Comparison of ENCODE assay signal across 8 cellular contexts in the genomic region with DNA sequence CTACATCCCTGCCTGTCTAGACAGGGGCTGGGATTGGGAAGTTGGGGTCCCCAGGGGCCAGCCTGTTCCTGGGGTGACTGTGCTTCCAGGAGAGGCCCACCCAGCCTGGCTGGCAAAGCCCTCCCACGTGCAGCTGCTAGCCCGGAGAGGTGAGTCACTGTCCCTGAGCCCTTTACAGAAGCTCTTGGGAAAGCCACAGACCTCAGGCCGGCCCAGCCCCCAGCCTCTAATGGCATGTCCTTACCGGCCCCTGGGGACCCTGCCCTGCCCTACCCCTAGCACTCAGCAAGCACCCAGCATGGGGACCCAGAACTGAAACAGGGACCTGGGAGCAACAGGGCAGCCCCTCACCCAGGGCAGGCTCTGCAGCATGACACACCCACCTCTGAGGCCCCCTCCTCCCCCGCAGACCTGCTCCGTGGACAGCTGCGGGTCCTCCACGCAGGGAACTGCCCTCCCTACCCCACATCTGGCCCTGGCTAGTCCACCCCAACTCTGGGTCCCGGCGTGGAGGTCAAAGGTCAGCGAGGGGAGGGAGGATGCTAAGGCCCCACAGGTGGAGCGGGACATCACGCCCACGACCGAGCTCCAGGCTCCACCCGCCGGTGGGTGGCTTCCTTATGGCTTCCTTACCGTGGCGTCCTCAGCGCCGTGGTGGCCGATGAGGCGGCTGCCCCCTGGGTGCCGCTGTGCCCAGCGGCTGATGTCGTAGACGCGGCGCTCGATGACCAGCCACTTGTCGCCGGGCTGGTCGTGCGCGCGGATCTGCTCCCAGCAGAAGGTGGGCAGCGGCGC. TPM values are rescaled to one million over a fixed set of nuclear protein-coding genes. Genes with fewer than 3 reads are reported as not detected.
A peak's percentile ranks its signal among the peaks of the same experiment; 100 is the strongest.
DNase-seq lines count a peak whose midpoint lies in the region; ATAC-seq and TF ChIP-seq lines count a peak whose summit lies in the region.

No MANE protein-coding gene starts in this region.

- ATAC-seq in GM21390 (IDR thresholded peaks at IDR 0.05; ENCODE audit: unreplicated experiment), result peak; percentile 28
- ATAC-seq in lung (ENCODE audit: insufficient read depth, low FRiP score), result no peak

- H3K4me1 ChIP-seq in duodenal mucosa (ENCODE audit: control insufficient read depth in 1 of 2, insufficient read depth in 2 of 2, low read length in 2 of 2) (peaks cover 0 to 14% of the 10 kb centered on the region in 2 donors), lung (ENCODE audit: control insufficient read depth in 2 of 2, insufficient read depth in 2 of 2, low read length in 2 of 2) (peaks cover 11% of the 10 kb centered on the region in 2 donors), subcutaneous abdominal adipose tissue (ENCODE audit: control insufficient read depth in 5 of 5, insufficient read depth in 5 of 5, low read length in 5 of 5) (peaks cover 17 to 75% (median 53%) of the 10 kb centered on the region in 5 donors)

- in situ Hi-C loops in KBM-7 (cut with MboI; ENCODE audit: low pct_unique_long_range_greater_than_20kb, low sequenced_read_pairs), result loop anchor here (10.0 kb wide), 1 partner anchor 54 kb away; no protein-coding TSS in a partner anchor

- H3K36me3 ChIP-seq in WERI-Rb-1 (no peaks in the 10 kb centered on the region), duodenal mucosa (ENCODE audit: control insufficient read depth in 1 of 2, insufficient read depth in 2 of 2, low read length in 2 of 2) (no peaks in the 10 kb centered on the region), lung (ENCODE audit: control insufficient read depth in 2 of 2, insufficient read depth in 2 of 2, low read length in 2 of 2) (no peaks in the 10 kb centered on the region), subcutaneous abdominal adipose tissue (ENCODE audit: control insufficient read depth in 5 of 5, insufficient read depth in 5 of 5, low read length in 5 of 5) (peaks cover 0 to 5% (median 3%) of the 10 kb centered on the region in 5 donors)

- H3K27ac ChIP-seq in WERI-Rb-1, result no peak overlapping the region; the same call in 1 of the 2 replicates
- H3K27ac ChIP-seq in duodenal mucosa (ENCODE audit: low read depth, low read length), result peak overlapping the region; percentile 10
- peak overlapping the region; percentile 85 to 95 for H3K27ac ChIP-seq in lung (ENCODE audit: low read depth in 1 of 2, low read length in 1 of 2)
- H3K27ac ChIP-seq in subcutaneous abdominal adipose tissue (ENCODE audit: low read depth, low read length), result peak overlapping the region; percentile 85

- WGBS in lung, 2 donors, result 1 to 2% methylated on average over 37 to 38 of the region's 38 CpGs

- H3K9me3 ChIP-seq in WERI-Rb-1 (ENCODE audit: severe bottlenecking), result no peaks in the 10 kb centered on the region
- H3K9me3 ChIP-seq in duodenal mucosa (ENCODE audit: control insufficient read depth in 1 of 2, low read length in 2 of 2), result no peaks in the 10 kb centered on the region
- no peaks in the 10 kb centered on the region for H3K9me3 ChIP-seq in lung (ENCODE audit: control insufficient read depth in 2 of 2, insufficient read depth in 1 of 2, low read length in 1 of 2)
- no peaks in the 10 kb centered on the region for H3K9me3 ChIP-seq in subcutaneous abdominal adipose tissue (ENCODE audit: control insufficient read depth in 5 of 5, low read length in 5 of 5)

- DNase-seq in COR-L47 (lab: John Stamatoyannopoulos, UW), result peak; percentile 50
- DNase-seq in KBM-7, result peak; percentile 41
- peak; percentile 37 for DNase-seq in WERI-Rb-1
- peak; percentile 44 for DNase-seq in lung (ENCODE audit: low spot score)
- DNase-seq in NCI-H2029 (lab: John Stamatoyannopoulos, UW), result no peak

- H3K27me3 ChIP-seq in WERI-Rb-1 (ENCODE audit: insufficient read depth, low read depth, severe bottlenecking) (no peaks in the 10 kb centered on the region), duodenal mucosa (ENCODE audit: control insufficient read depth in 1 of 2, insufficient read depth in 2 of 2, low read length in 2 of 2) (no peaks in the 10 kb centered on the region), lung (ENCODE audit: control insufficient read depth, insufficient read depth) (no peaks in the 10 kb centered on the region), subcutaneous abdominal adipose tissue (ENCODE audit: control insufficient read depth in 5 of 5, insufficient read depth in 4 of 5, low read length in 5 of 5) (no peaks in the 10 kb centered on the region)

- H3K9ac ChIP-seq in duodenal mucosa (ENCODE audit: low read depth in 1 of 2, low read length in 2 of 2), result peak overlapping the region; percentile 35 to 61
- H3K9ac ChIP-seq in subcutaneous abdominal adipose tissue (ENCODE audit: low read length in 5 of 5), result peak overlapping the region; percentile 48 to 97 (median 94)

- H3K4me3 ChIP-seq in WERI-Rb-1 (ENCODE audit: low read depth, low read length) (peak overlapping the region; percentile 66), duodenal mucosa (ENCODE audit: low read depth in 1 of 2, low read length in 2 of 2) (peak overlapping the region; percentile 66 to 84), lung (peak overlapping the region; percentile 77), subcutaneous abdominal adipose tissue (ENCODE audit: low read depth in 1 of 5, low read length in 5 of 5) (peak overlapping the region; percentile 77 to 97 (median 92))

- TF ChIP-seq CTCF in WERI-Rb-1 (IDR thresholded peaks at IDR 0.05; ENCODE audit: low read depth, low read length), result peak; percentile 31
- TF ChIP-seq CTCF in lung (IDR thresholded peaks at IDR 0.05; ENCODE audit: control extremely low read depth, extremely low read depth), result no peak

RNA-seq across cellular contexts. Expression of a gene that starts 0.6 kb away (rescaled TPM):
- 10 to 100 TPM; 12.3 to 64.8 TPM for total RNA-seq in lung
- polyA plus RNA-seq in lung, result 10 to 100 TPM; 52.7 to 56.2 TPM

RNA-seq across cellular contexts. Expression of a gene that starts 26.6 kb away (rescaled TPM):
- total RNA-seq in lung, result 10 to 100 TPM in 1 of 2 donors, 1 to 10 TPM in 1; 8.8 to 10.9 TPM
- polyA plus RNA-seq in lung, result 10 to 100 TPM in 1 of 2 donors, 1 to 10 TPM in 1; 6.7 to 20.8 TPM

RNA-seq across cellular contexts. Expression of a gene that starts 59.4 kb away (rescaled TPM):
- 10 to 100 TPM in 1 of 2 donors, 1 to 10 TPM in 1; 4.9 to 16.6 TPM for total RNA-seq in lung
- polyA plus RNA-seq in lung, result 10 to 100 TPM in 1 of 2 donors, 1 to 10 TPM in 1; 6.1 to 27.3 TPM
